22 cellular contexts compared by ENCODE assay signal in genomic region chr1:204331847-204332487, GRCh38. TPM values are rescaled to one million over a fixed set of nuclear protein-coding genes. Genes with fewer than 3 reads are reported as not detected.
DNase-seq lines count a peak whose midpoint lies in the region; ATAC-seq and TF ChIP-seq lines count a peak whose summit lies in the region.
"Had no signal": no experiment of that assay in that cellular context is flagged by ENCODE, and none has a peak within 500 bp of the region (broad histone marks: within the 10 kb centered on the region; RNA-seq: fewer than 3 reads in every experiment).

No MANE protein-coding gene starts in this region.

- H3K27ac ChIP-seq in PC-3 (ENCODE audit: low read length) (peak overlapping the region; percentile 61), stomach (peak overlapping the region; percentile 78 to 90 (median 85)), spleen (no peak overlapping the region)
- H3K27ac ChIP-seq: brain microvascular endothelial cell, left ventricle myocardium inferior, parathyroid adenoma, SJSA1 had no signal

- no peaks in the 10 kb centered on the region for H3K9me3 ChIP-seq in PC-3 (ENCODE audit: low read length)
- no peaks in the 10 kb centered on the region for H3K9me3 ChIP-seq in stomach
- H3K9me3 ChIP-seq in spleen, result no peaks in the 10 kb centered on the region
- H3K9me3 ChIP-seq: left ventricle myocardium inferior, SJSA1 had no signal

- H3K79me2 ChIP-seq in PC-3 (ENCODE audit: low read length), result peaks cover 88% of the 10 kb centered on the region
- H3K79me2 ChIP-seq: parathyroid adenoma had no signal

- CTCF ChIA-PET in PC-3 (lab: Charles Lee), result no interaction called here

- peak overlapping the region; percentile 50 for H3K4me2 ChIP-seq in PC-3 (ENCODE audit: low read length)

- H3K4me3 ChIP-seq in PC-3 (ENCODE audit: low read length) (no peak overlapping the region), stomach (peak overlapping the region; percentile 19 to 35 (median 26)), spleen (no peak overlapping the region)
- H3K4me3 ChIP-seq: left ventricle myocardium inferior, MG63, SJSA1, skin epidermis had no signal

- H3K36me3 ChIP-seq in PC-3 (ENCODE audit: low read depth, low read length) (peaks cover 7% of the 10 kb centered on the region), stomach (peaks cover 0 to 6% (median 0%) of the 10 kb centered on the region in 4 donors), spleen (no peaks in the 10 kb centered on the region)
- H3K36me3 ChIP-seq: brain microvascular endothelial cell, left ventricle myocardium inferior, MG63, SJSA1 had no signal

- no peaks in the 10 kb centered on the region for H3K27me3 ChIP-seq in PC-3 (ENCODE audit: low read length)
- no peaks in the 10 kb centered on the region for H3K27me3 ChIP-seq in stomach
- H3K27me3 ChIP-seq in spleen (replicated peaks in 1 of 7), result no peaks in the 10 kb centered on the region
- H3K27me3 ChIP-seq: MG63, SJSA1 had no signal

- no peak for TF ChIP-seq EP300 in stomach (IDR thresholded peaks at IDR 0.05)

- peak; percentile 88 for DNase-seq in HT-29 (ENCODE audit: low spot score)
- no peak for DNase-seq in PC-3
- DNase-seq in left colon, result peak; percentile 78 to 90
- DNase-seq in stomach, result peak; percentile 61
- no peak for DNase-seq in spleen
- DNase-seq in T-helper 1 cell, result no peak
- DNase-seq in central memory CD4-positive, alpha-beta T cell, result no peak
- no peak for DNase-seq in activated effector memory CD4-positive, alpha-beta T cell treated with anti-CD3 and anti-CD28 coated beads, Interleukin-2, amount 50 U/mL, for 16 hours
- DNase-seq: activated B cell treated with CpG ODN at 0.5 μM for 24 hours; activated naive CD8-positive, alpha-beta T cell treated with anti-CD3 and anti-CD28 coated beads for 36 hours; brain microvascular endothelial cell; erythroblast; left ventricle myocardium inferior; MG63; naive B cell; NCI-H1694; NCI-H526; stimulated activated CD4-positive, alpha-beta T cell treated with anti-CD3 and anti-CD28 coated beads, Interleukin-4, amount 100 ng/mL, for 4 hours had no signal

- no peaks in the 10 kb centered on the region for H4K20me1 ChIP-seq in PC-3 (ENCODE audit: low read length)

- H3K9ac ChIP-seq in PC-3 (ENCODE audit: low read length), result 0 out of 2 replicates have a peak overlapping the region, but pooled peaks have one; percentile 15
- H3K9ac ChIP-seq: parathyroid adenoma had no signal

- TF ChIP-seq CTCF in PC-3 (conservative IDR thresholded peaks at IDR 0.05; ENCODE audit: low read depth, low read length), result no peak
- no peak for TF ChIP-seq CTCF in stomach (IDR thresholded peaks at IDR 0.05)
- TF ChIP-seq CTCF in spleen (IDR thresholded peaks at IDR 0.05 in 8 of 11, conservative IDR thresholded peaks at IDR 0.05 in 3 of 11), result no peak

- TF ChIP-seq POLR2A in stomach (IDR thresholded peaks at IDR 0.05) (no peak), spleen (IDR thresholded peaks at IDR 0.05) (no peak)

- peak; percentile 25 for ATAC-seq in PC-3
- peak; percentile 82 for ATAC-seq in left colon
- ATAC-seq: HepG2 had no signal

- WGBS in stomach, 5 donors, result 38 to 75% (median 53%) methylated on average over 13 of the region's 13 CpGs
- WGBS in spleen, 5 donors, result 84 to 94% (median 88%) methylated on average over 11 to 13 of the region's 13 CpGs

- intact Hi-C loops in PC-3 (cut with micrococcal nuclease), result no loop called here
- intact Hi-C loops in left colon (cut with DNase I, micrococcal nuclease), result no loop called here
- intact Hi-C loops in stomach (cut with DNase I; ENCODE audit: low total_unique reads), result no loop called here
- intact Hi-C loops in spleen (cut with DNase I; ENCODE audit: low total_unique reads), result no loop called here

- H3K4me1 ChIP-seq in PC-3 (ENCODE audit: insufficient read depth, low read length) (peaks cover 18% of the 10 kb centered on the region), stomach (peaks cover 9 to 44% (median 42%) of the 10 kb centered on the region in 4 donors), spleen (peaks cover 0 to 5% (median 0%) of the 10 kb centered on the region in 6 donors)
- H3K4me1 ChIP-seq: parathyroid adenoma had no signal

- BruUV-seq in PC-3 (replicated peaks; lab: Mats Ljungman, UMichigan), result no TSS peak

- no peaks in the 10 kb centered on the region for H3F3A ChIP-seq in PC-3 (ENCODE audit: low read length, unreplicated experiment)

- H2AFZ ChIP-seq in PC-3 (ENCODE audit: low read length), result no peak overlapping the region
- H2AFZ ChIP-seq: parathyroid adenoma had no signal

- POLR2A ChIA-PET in PC-3 (lab: Charles Lee; ENCODE audit: unreplicated experiment), result no interaction called here

- H3K9me2 ChIP-seq in PC-3 (replicated peaks; ENCODE audit: low read length), result no peaks in the 10 kb centered on the region

RNA-seq across cellular contexts. Expression of gene PLEKHA6, which starts 27.8 kb away (rescaled TPM):
- 76.7 and 88.6 TPM in 2 replicates for total RNA-seq in HT-29 (2014; rRNA removed; shearing (Covaris generic))
- total RNA-seq in PC-3 (2014; rRNA removed), result 53.8 and 64.3 TPM in 2 replicates
- total RNA-seq in left colon, result 100 to 1,000 TPM; 110 to 131 TPM
- total RNA-seq in stomach, result 10 to 100 TPM; 12.5 to 97.9 (median 39.1) TPM
- polyA plus RNA-seq in stomach, result 10 to 100 TPM in 2 of 3 donors, 1 to 10 TPM in 1; 6.4 to 37.5 (median 32.1) TPM
- 1 to 10 TPM in 6 of 7 donors, under 1 TPM in 1; 0.51 to 6.5 (median 4.0) TPM for total RNA-seq in spleen
- polyA plus RNA-seq in spleen, result 1 to 10 TPM in 1 of 3 donors, under 1 TPM in 2; 0.47 to 1.8 (median 0.65) TPM

Comparison
In these comparisons a context has a peak if more than half of its experiments do, and no peak if none do; other contexts are left out.
1. DNase-seq: peak in HT-29 (single experiment), left colon (2 of 2) and stomach (single experiment); none in PC-3 (single experiment), spleen (single experiment), T-helper 1 cell (0 of 5), central memory CD4-positive, alpha-beta T cell (single experiment) and activated effector memory CD4-positive, alpha-beta T cell treated with anti-CD3 and anti-CD28 coated beads, Interleukin-2, amount 50 U/mL, for 16 hours (single experiment).
2. H3K27ac ChIP-seq: peak in PC-3 (single experiment) and stomach (5 of 5); none in spleen (0 of 8).
3. H3K4me3 ChIP-seq: peak in stomach (4 of 4); none in PC-3 (single experiment) and spleen (0 of 8).